9 cellular contexts compared by ENCODE assay signal in the genomic region with DNA sequence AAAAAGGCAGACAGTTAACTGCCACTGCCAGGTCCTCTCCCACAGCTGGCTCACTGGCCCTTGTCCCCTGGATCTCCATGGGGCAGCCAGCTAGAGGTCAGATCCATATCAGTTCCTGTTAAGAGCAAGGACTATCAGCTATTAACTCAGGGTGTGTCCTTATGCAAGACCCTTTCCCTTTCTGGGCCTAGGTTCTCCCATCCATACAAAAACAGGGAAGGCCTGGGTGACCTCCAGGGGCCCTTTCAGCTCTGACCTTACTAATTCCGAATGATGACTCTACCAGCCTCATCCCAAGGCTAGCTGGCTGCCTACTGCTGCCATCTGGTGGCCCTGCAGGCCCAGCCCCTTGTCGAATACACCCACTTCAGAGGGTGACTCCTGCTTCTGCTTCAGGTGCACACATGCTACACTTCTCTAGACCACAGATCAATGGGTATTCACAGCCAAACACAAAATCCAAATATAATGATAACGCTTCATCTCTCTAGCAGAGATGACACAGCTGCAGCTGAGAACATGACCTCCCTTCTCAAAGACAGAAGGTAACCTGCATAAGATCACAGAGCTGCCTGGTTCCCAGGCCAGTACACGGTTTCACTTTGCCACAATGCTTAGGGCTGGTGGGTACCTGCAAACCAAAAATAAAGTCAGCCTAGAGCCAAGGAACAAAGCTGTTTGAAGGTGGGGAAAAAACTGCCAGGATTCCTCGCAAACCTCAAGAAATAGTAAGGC. TPM values are rescaled to one million over a fixed set of nuclear protein-coding genes. Genes with fewer than 3 reads are reported as not detected.
DNase-seq lines count a peak whose midpoint lies in the region; ATAC-seq and TF ChIP-seq lines count a peak whose summit lies in the region.
"Had no signal": no experiment of that assay in that cellular context is flagged by ENCODE, and none has a peak within 500 bp of the region (broad histone marks: within the 10 kb centered on the region; RNA-seq: fewer than 3 reads in every experiment).

No MANE protein-coding gene starts in this region.

- H3K36me3 ChIP-seq in DOHH2 (ENCODE audit: control insufficient read depth, low read length) (peaks cover 18% of the 10 kb centered on the region), HEK293 (ENCODE audit: control insufficient read depth in 2 of 2, insufficient read depth in 1 of 2, low read length in 2 of 2) (peaks cover 0 to 57% of the 10 kb centered on the region in 2 experiments; a peak in 2 of 3 replicates), OCI-LY1 (ENCODE audit: insufficient read depth, low read length) (peaks cover 36% of the 10 kb centered on the region), breast epithelium (no peaks in the 10 kb centered on the region), tibial nerve (peaks cover 0 to 31% (median 0%) of the 10 kb centered on the region in 3 donors)

- H3K9me3 Mint-ChIP-seq in CD14-positive monocyte = peaks cover 0 to 1% (median 0%) of the 10 kb centered on the region in 7 donors

- 54 to 63% methylated on average over 5 of the region's 5 CpGs for WGBS in tibial nerve, 2 donors

- H3K27me3 ChIP-seq in DOHH2 (ENCODE audit: control insufficient read depth, low read length) (no peaks in the 10 kb centered on the region), OCI-LY1 (ENCODE audit: insufficient read depth, low read length) (no peaks in the 10 kb centered on the region), breast epithelium (no peaks in the 10 kb centered on the region), tibial nerve (no peaks in the 10 kb centered on the region)

- H3K27ac ChIP-seq in DOHH2 (ENCODE audit: low read depth, low read length) (no peak overlapping the region), HEK293 (ENCODE audit: extremely low read depth, low read depth, low read length) (no peak overlapping the region), OCI-LY1 (ENCODE audit: low read depth, low read length, poor library complexity, severe bottlenecking) (no peak overlapping the region), breast epithelium (no peak overlapping the region), tibial nerve (no peak overlapping the region)
- H3K27ac ChIP-seq: skin epidermis had no signal

- H3K4me3 Mint-ChIP-seq in CD14-positive monocyte = no peak overlapping the region

- H3K79me2 ChIP-seq in DOHH2 (ENCODE audit: control insufficient read depth, low read length) (no peaks in the 10 kb centered on the region), OCI-LY1 (ENCODE audit: insufficient read depth, low read length) (no peaks in the 10 kb centered on the region)

- TF ChIP-seq EP300 in tibial nerve (IDR thresholded peaks at IDR 0.05) = no peak

- no peaks in the 10 kb centered on the region for H3K9me3 ChIP-seq in DOHH2 (ENCODE audit: control insufficient read depth, insufficient read depth, low read length)
- H3K9me3 ChIP-seq in HEK293 (ENCODE audit: control insufficient read depth, insufficient read depth, low read depth, low read length) = no peaks in the 10 kb centered on the region
- no peaks in the 10 kb centered on the region for H3K9me3 ChIP-seq in OCI-LY1 (ENCODE audit: low read length)
- no peaks in the 10 kb centered on the region for H3K9me3 ChIP-seq in breast epithelium
- H3K9me3 ChIP-seq in tibial nerve = no peaks in the 10 kb centered on the region

- no peaks in the 10 kb centered on the region for H3K27me3 Mint-ChIP-seq in CD14-positive monocyte (ENCODE audit: low read depth in 3 of 3)

- H2AFZ ChIP-seq in OCI-LY1 (ENCODE audit: low read length) = no peak overlapping the region

- no peak overlapping the region for H3K9ac ChIP-seq in OCI-LY1 (ENCODE audit: low read length)

- POLR2A ChIA-PET in HEK293 (lab: Yijun Ruan, JAX) = interaction anchor here (1.9 kb wide), 1 partner anchor 248 kb away, joined by 4 read pairs; no protein-coding TSS in a partner anchor

- H3K4me1 Mint-ChIP-seq in CD14-positive monocyte = no peaks in the 10 kb centered on the region

- H3K4me2 ChIP-seq in DOHH2 (ENCODE audit: low read length) (no peak overlapping the region), OCI-LY1 (ENCODE audit: low read length) (no peak overlapping the region)

- DNase-seq in breast epithelium (ENCODE audit: low spot score in 2 of 2) = no peak
- DNase-seq in left colon = peak in 1 of 2 donors; percentile 57
- peak in 1 of 2 donors; percentile 9 for DNase-seq in tibial nerve (ENCODE audit: low spot score in 2 of 2)
- no peak for DNase-seq in CD14-positive monocyte (ENCODE audit: low spot score)

- CTCF ChIA-PET in HEK293 (lab: Yijun Ruan, JAX) = interaction anchor here (0.6 to 23.0 kb wide), 41 partner anchors 9 to 428 kb away, joined by 3 to 357 read pairs (median 4); partner anchors contain the start of genes KCNC1 and MYOD1

- no peak for TF ChIP-seq POLR2A in breast epithelium (IDR thresholded peaks at IDR 0.05)
- no peak for TF ChIP-seq POLR2A in tibial nerve (IDR thresholded peaks at IDR 0.05)

- H3K4me3 ChIP-seq in DOHH2 (ENCODE audit: low read length) (no peak overlapping the region), HEK293 (ENCODE audit: low read depth, low read length) (no peak overlapping the region), OCI-LY1 (ENCODE audit: low read depth, low read length, poor library complexity, severe bottlenecking) (no peak overlapping the region), breast epithelium (no peak overlapping the region), tibial nerve (no peak overlapping the region)
- H3K4me3 ChIP-seq: skin epidermis had no signal

- H3K9me2 ChIP-seq in DOHH2 (replicated peaks; ENCODE audit: control insufficient read depth, low read length) (no peaks in the 10 kb centered on the region), OCI-LY1 (ENCODE audit: low read depth, low read length) (no peaks in the 10 kb centered on the region)

- H3K36me3 Mint-ChIP-seq in CD14-positive monocyte = peaks cover 23 to 25% of the 10 kb centered on the region in 2 donors

- intact Hi-C loops in breast epithelium (cut with DNase I; ENCODE audit: low total_unique reads) (loop anchor here (5.0 kb wide), 1 partner anchor 246 kb away; the partner anchor contains the start of gene KCNC1), left colon (cut with DNase I, micrococcal nuclease) (loop anchor here (2.0 to 10.0 kb wide), 2 partner anchors 248 to 374 kb away; no protein-coding TSS in a partner anchor), CD14-positive monocyte (cut with micrococcal nuclease) (loop anchor here (2.0 to 5.0 kb wide), 2 partner anchors 246 to 248 kb away; partner anchors contain the start of gene KCNC1 (in 1 of the 2))

- TF ChIP-seq CTCF in DOHH2 (IDR thresholded peaks at IDR 0.05; ENCODE audit: low read depth, low read length, poor library complexity, severe bottlenecking) = peak; percentile 71
- peak; percentile 49 for TF ChIP-seq CTCF in HEK293 (tag by site-specific recombination; IDR thresholded peaks at IDR 0.05)
- TF ChIP-seq CTCF in OCI-LY1 (IDR thresholded peaks at IDR 0.05; ENCODE audit: low read length) = peak; percentile 74
- peak in 2 of 3 donors; percentile 43 to 50 for TF ChIP-seq CTCF in breast epithelium (IDR thresholded peaks at IDR 0.05)
- peak; percentile 20 to 43 (median 31) for TF ChIP-seq CTCF in tibial nerve (IDR thresholded peaks at IDR 0.05)
- no peak for TF ChIP-seq CTCF in CD14-positive monocyte (IDR thresholded peaks at IDR 0.05)

- peaks cover 6% of the 10 kb centered on the region for H3F3A ChIP-seq in DOHH2 (ENCODE audit: control insufficient read depth, insufficient read depth)
- H3F3A ChIP-seq in OCI-LY1 (ENCODE audit: insufficient read depth, low read length) = no peaks in the 10 kb centered on the region

- ATAC-seq in left colon = peak; percentile 94
- ATAC-seq in GM21528 (IDR thresholded peaks at IDR 0.05; ENCODE audit: low FRiP score, unreplicated experiment) = no peak

- peaks cover 3% of the 10 kb centered on the region; the same call in 1 of the 2 replicates for H4K20me1 ChIP-seq in DOHH2 (ENCODE audit: control insufficient read depth, insufficient read depth, low read depth, low read length)
- H4K20me1 ChIP-seq in OCI-LY1 (ENCODE audit: insufficient read depth, low read length) = no peaks in the 10 kb centered on the region

- no peaks in the 10 kb centered on the region for H3K4me1 ChIP-seq in DOHH2 (ENCODE audit: control insufficient read depth, low read length)
- no peaks in the 10 kb centered on the region for H3K4me1 ChIP-seq in HEK293 (ENCODE audit: control insufficient read depth, insufficient read depth, low read length)
- H3K4me1 ChIP-seq in OCI-LY1 (ENCODE audit: insufficient read depth, low read length, severe bottlenecking) = no peaks in the 10 kb centered on the region
- no peaks in the 10 kb centered on the region for H3K4me1 ChIP-seq in breast epithelium
- peaks cover 0 to 4% (median 0%) of the 10 kb centered on the region in 4 donors for H3K4me1 ChIP-seq in tibial nerve

- H3K27ac Mint-ChIP-seq in CD14-positive monocyte = no peak overlapping the region

TF ChIP-seq in HEK293, 187 proteins besides CTCF, POLR2A, EP300 and RAD21:
- peak; percentile 41 for TF ChIP-seq ZNF654 (tag by site-specific recombination; IDR thresholded peaks at IDR 0.05; ENCODE audit: low read depth)
- no peak for TF ChIP-seq ZNF610 (tag by site-specific recombination; IDR thresholded peaks at IDR 0.05; ENCODE audit: borderline replicate concordance)
- no peak for TF ChIP-seq OVOL3 (tag by site-specific recombination; IDR thresholded peaks at IDR 0.05)
- TF ChIP-seq SP7 (tag by site-specific recombination; IDR thresholded peaks at IDR 0.05) = no peak

RNA-seq across cellular contexts. Expression of gene SERGEF, which starts 34.1 kb away (rescaled TPM):
- total RNA-seq in breast epithelium (10 to 100 TPM; 31.8 to 47.5 (median 41.9) TPM), left colon (10 to 100 TPM; 28.6 to 30.6 TPM), tibial nerve (10 to 100 TPM; 42.1 to 61.6 (median 53.9) TPM)
- polyA plus RNA-seq in CD14-positive monocyte = 10 to 100 TPM; 33.3 to 33.7 TPM
